Comparison of ENCODE assay signal across 8 cellular contexts in genomic region chr7:5528815-5529442, GRCh38.
DNase-seq lines count a peak whose midpoint lies in the region; ATAC-seq and TF ChIP-seq lines count a peak whose summit lies in the region.

No MANE protein-coding gene starts in this region.

- H3F3A ChIP-seq in Loucy (ENCODE audit: low read depth), result peaks cover 25% of the 10 kb centered on the region

- H3K4me2 ChIP-seq in Loucy (ENCODE audit: low read depth, low read length, poor library complexity, severe bottlenecking), result peak overlapping the region; percentile 84

- no peaks in the 10 kb centered on the region for H3K9me2 ChIP-seq in Loucy (replicated peaks; ENCODE audit: low read depth, low read length)

- H3K36me3 ChIP-seq in Loucy (ENCODE audit: insufficient read depth, low read length) (peaks cover 53% of the 10 kb centered on the region), muscle layer of duodenum (ENCODE audit: control insufficient read depth in 1 of 2, insufficient read depth in 2 of 2, low read length in 2 of 2) (peaks cover 30 to 45% of the 10 kb centered on the region in 2 donors)

- H4K20me1 ChIP-seq in Loucy (ENCODE audit: insufficient read depth, low read length, poor library complexity, severe bottlenecking), result peaks cover 49% of the 10 kb centered on the region

- no peak for DNase-seq in AG04449 (ENCODE audit: low read depth, low spot score)
- peak; percentile 54 for DNase-seq in choroid plexus epithelial cell (ENCODE audit: low read depth)
- DNase-seq in NCI-H2196 (lab: John Stamatoyannopoulos, UW; ENCODE audit: unreplicated experiment), result no peak
- DNase-seq in SW480 (ENCODE audit: low spot score), result no peak
- no peak for DNase-seq in NCI-H2107 treated with DMSO at 0.1 percent for 48 hours (lab: John Stamatoyannopoulos, UW; ENCODE audit: unreplicated experiment)

- peak overlapping the region; percentile 94 for H3K4me3 ChIP-seq in AG04449 (ENCODE audit: low read depth, low read length)
- H3K4me3 ChIP-seq in Loucy (ENCODE audit: low read length, poor library complexity, severe bottlenecking), result peak overlapping the region; percentile 98
- H3K4me3 ChIP-seq in choroid plexus epithelial cell (ENCODE audit: low read depth, low read length), result peak overlapping the region; percentile 91
- H3K4me3 ChIP-seq in muscle layer of duodenum (ENCODE audit: low read depth in 1 of 2, low read length in 2 of 2), result peak overlapping the region; percentile 92 to 99

- H3K27me3 ChIP-seq in Loucy (ENCODE audit: insufficient read depth, low read length, poor library complexity, severe bottlenecking), result peaks cover 28% of the 10 kb centered on the region
- no peaks in the 10 kb centered on the region for H3K27me3 ChIP-seq in muscle layer of duodenum (ENCODE audit: low read depth, low read length)

- peak overlapping the region; percentile 93 for H3K27ac ChIP-seq in muscle layer of duodenum (ENCODE audit: low read length)

- H3K9ac ChIP-seq in Loucy (ENCODE audit: low read depth, low read length, poor library complexity, severe bottlenecking), result peak overlapping the region; percentile 96

- TF ChIP-seq CTCF in AG04449 (IDR thresholded peaks at IDR 0.05; ENCODE audit: insufficient read depth, low read length, missing control alignments) (no peak), Loucy (conservative IDR thresholded peaks at IDR 0.05; ENCODE audit: low read length) (no peak), choroid plexus epithelial cell (conservative IDR thresholded peaks at IDR 0.05; ENCODE audit: low read depth, low read length) (no peak)

- H3K4me1 ChIP-seq in Loucy (ENCODE audit: insufficient read depth, low read length, poor library complexity, severe bottlenecking) (peaks cover 31% of the 10 kb centered on the region), muscle layer of duodenum (ENCODE audit: control insufficient read depth in 1 of 2, insufficient read depth in 2 of 2, low read length in 2 of 2) (peaks cover 0 to 22% of the 10 kb centered on the region in 2 donors)

- ATAC-seq in HG02763 (IDR thresholded peaks at IDR 0.05; ENCODE audit: unreplicated experiment), result no peak

- no peak overlapping the region for H2AFZ ChIP-seq in Loucy (ENCODE audit: low read length)

- CTCF ChIA-PET in AG04449 (lab: Yijun Ruan, JAX), result interaction anchor here (0.6 to 0.9 kb wide), 4 partner anchors 12 to 174 kb away, joined by 3 to 4 read pairs (median 3); no protein-coding TSS in a partner anchor

- peaks cover 89% of the 10 kb centered on the region for H3K79me2 ChIP-seq in Loucy (ENCODE audit: insufficient read depth, low read length)

- H3K9me3 ChIP-seq in Loucy (ENCODE audit: insufficient read depth, low read depth, low read length), result no peaks in the 10 kb centered on the region; the same call in 1 of the 2 replicates
- no peaks in the 10 kb centered on the region for H3K9me3 ChIP-seq in muscle layer of duodenum (ENCODE audit: control insufficient read depth in 1 of 2, low read length in 2 of 2)

- POLR2A ChIA-PET in AG04449 (lab: Yijun Ruan, JAX), result interaction anchor here (0.9 to 1.3 kb wide), 4 partner anchors 10 to 150 kb away, joined by 3 to 6 read pairs (median 6); no protein-coding TSS in a partner anchor
